Comparison of ENCODE assay signal across 33 cellular contexts in genomic region chr20:1460275-1460674, GRCh38. TPM values are rescaled to one million over a fixed set of nuclear protein-coding genes. Genes with fewer than 3 reads are reported as not detected.
"Had no signal": no experiment of that assay in that cellular context is flagged by ENCODE, and none has a peak within 500 bp of the region (broad histone marks: within the 10 kb centered on the region; RNA-seq: fewer than 3 reads in every experiment).

No MANE protein-coding gene starts in this region.

- H3K27ac ChIP-seq: neural progenitor cell, ovary, parathyroid adenoma, psoas muscle, skin epidermis, spleen, suprapubic skin, testis, tibial artery, transverse colon, upper lobe of right lung, uterus had no signal

- H2AFZ ChIP-seq: neural progenitor cell, parathyroid adenoma had no signal

- H3K4me1 ChIP-seq: neural progenitor cell had no signal

- ATAC-seq: natural killer cell; psoas muscle; right cardiac atrium; sciatic nerve; stimulated activated memory B cell treated with anti-CD40 and anti-IgM and Interleukin-4, amounts not matched to agents 10 μg/mL and 1 μg/mL and 100 μg/mL, for 72 hours; stimulated activated naive CD8-positive, alpha-beta T cell treated with anti-CD3 and anti-CD28 coated beads, Interleukin-15, amount 100 ng/mL, for 72 hours; stimulated activated naive CD8-positive, alpha-beta T cell treated with anti-CD3 and anti-CD28 coated beads, Interleukin-15, Interleukin-2, amounts not matched to agents 100 U/mL and 50 U/mL, for 24 hours; upper lobe of right lung had no signal

- H3K27ac Mint-ChIP-seq: natural killer cell; nephron; neural progenitor cell; progenitor cell of endocrine pancreas; stimulated activated memory B cell treated with anti-CD40 and anti-IgM and Interleukin-4, amounts not matched to agents 10 μg/mL and 1 μg/mL and 100 μg/mL, for 72 hours; stimulated activated naive CD8-positive, alpha-beta T cell treated with anti-CD3 and anti-CD28 coated beads, Interleukin-15, amount 100 ng/mL, for 72 hours; type B pancreatic cell had no signal

- H3K27me3 ChIP-seq: neural progenitor cell, ovary, spleen, suprapubic skin, testis, tibial artery, transverse colon, upper lobe of right lung, uterus had no signal

- H3K4me3 Mint-ChIP-seq: natural killer cell; nephron; neural progenitor cell; stimulated activated memory B cell treated with anti-CD40 and anti-IgM and Interleukin-4, amounts not matched to agents 10 μg/mL and 1 μg/mL and 100 μg/mL, for 72 hours; stimulated activated naive CD8-positive, alpha-beta T cell treated with anti-CD3 and anti-CD28 coated beads, Interleukin-15, amount 100 ng/mL, for 72 hours; type B pancreatic cell had no signal

- H3K4me3 ChIP-seq: neural progenitor cell, ovary, psoas muscle, skin epidermis, smooth muscle cell, spleen, suprapubic skin, testis, tibial artery, transverse colon, upper lobe of right lung, uterus had no signal

- H3K9ac ChIP-seq: neural progenitor cell, parathyroid adenoma had no signal

- DNase-seq: natural killer cell; occipital lobe; ovary; posterior cingulate gyrus; psoas muscle; right cardiac atrium; spleen; stimulated activated CD4-positive, alpha-beta T cell treated with anti-CD3 and anti-CD28 coated beads, Interleukin-12 subunit alpha, Interleukin-12 subunit beta, amount 100 ng/mL, for 4 hours; stimulated activated CD4-positive, alpha-beta T cell treated with anti-CD3 and anti-CD28 coated beads, Interleukin-1b, Interleukin-23, amount 100 ng/mL, for 48 hours; stimulated activated CD4-positive, alpha-beta T cell treated with anti-CD3 and anti-CD28 coated beads, Interleukin-4, amount 100 ng/mL, for 1 hour; stimulated activated CD4-positive, alpha-beta T cell treated with anti-CD3 and anti-CD28 coated beads, Interleukin-4, amount 100 ng/mL, for 4 hours; stimulated activated CD8-positive, alpha-beta memory T cell treated with anti-CD3 and anti-CD28 coated beads, Interleukin-4, amount 100 ng/mL, for 48 hours; stimulated activated naive CD4-positive, alpha-beta T cell; stimulated activated naive CD8-positive, alpha-beta T cell treated with anti-CD3 and anti-CD28 coated beads, Interleukin-15, amount 100 ng/mL, for 72 hours; stimulated activated naive CD8-positive, alpha-beta T cell treated with anti-CD3 and anti-CD28 coated beads, Interleukin-15, Interleukin-2, amounts not matched to agents 100 U/mL and 50 U/mL, for 24 hours; substantia nigra; tibial artery; transverse colon; upper lobe of right lung; uterus had no signal

- H3K9me3 Mint-ChIP-seq: natural killer cell; nephron; neural progenitor cell; stimulated activated memory B cell treated with anti-CD40 and anti-IgM and Interleukin-4, amounts not matched to agents 10 μg/mL and 1 μg/mL and 100 μg/mL, for 72 hours; stimulated activated naive CD8-positive, alpha-beta T cell treated with anti-CD3 and anti-CD28 coated beads, Interleukin-15, amount 100 ng/mL, for 72 hours; type B pancreatic cell had no signal

- H3K9me3 ChIP-seq: ovary, psoas muscle, spleen, suprapubic skin, testis, tibial artery, transverse colon, upper lobe of right lung, uterus had no signal

- H3K27me3 Mint-ChIP-seq: progenitor cell of endocrine pancreas; stimulated activated memory B cell treated with anti-CD40 and anti-IgM and Interleukin-4, amounts not matched to agents 10 μg/mL and 1 μg/mL and 100 μg/mL, for 72 hours; stimulated activated naive CD8-positive, alpha-beta T cell treated with anti-CD3 and anti-CD28 coated beads, Interleukin-15, amount 100 ng/mL, for 72 hours; type B pancreatic cell had no signal

- H3K36me3 ChIP-seq: neural progenitor cell, ovary, uterus had no signal

- H3K4me2 ChIP-seq: neural progenitor cell, smooth muscle cell had no signal

RNA-seq across cellular contexts. Expression of gene SIRPB2, which starts 30.9 kb away (rescaled TPM):
- total RNA-seq: progenitor cell of endocrine pancreas, renal cortical epithelial cell, smooth muscle cell had no signal
- polyA plus RNA-seq: neural cell, smooth muscle cell had no signal
